In genomic region chr14:65411656-65412188, GRCh38 we compare ENCODE assay signal across 1 cellular context.
TF ChIP-seq lines count a peak whose summit lies in the region.

No MANE protein-coding gene starts in this region.

TF ChIP-seq in GM12878, 131 proteins besides CTCF, POLR2A, EP300 and RAD21 (continued from another document and continues in another):
- no peak for TF ChIP-seq NKRF (conservative IDR thresholded peaks at IDR 0.05)
- no peak for TF ChIP-seq TCF12 (IDR thresholded peaks at IDR 0.05; ENCODE audit: low read depth, low read length)
- TF ChIP-seq KDM1A (IDR thresholded peaks at IDR 0.05; ENCODE audit: borderline replicate concordance): no peak
- no peak for TF ChIP-seq CEBPZ (IDR thresholded peaks at IDR 0.05; ENCODE audit: low read depth, low read length)
- TF ChIP-seq POLR2AphosphoS5 (IDR thresholded peaks at IDR 0.05; ENCODE audit: low read length): no peak
- no peak for TF ChIP-seq SMC3 (IDR thresholded peaks at IDR 0.05; ENCODE audit: borderline replicate concordance, low read length)
- no peak for TF ChIP-seq JUNB (IDR thresholded peaks at IDR 0.05)
- no peak for TF ChIP-seq ZNF24 (IDR thresholded peaks at IDR 0.05)
- no peak for TF ChIP-seq NR2C2 (IDR thresholded peaks at IDR 0.05; ENCODE audit: borderline replicate concordance, control insufficient read depth, insufficient read length, low read depth)
- TF ChIP-seq EED (IDR thresholded peaks at IDR 0.05; ENCODE audit: low read depth): peak; percentile 88
- no peak for TF ChIP-seq MYB (IDR thresholded peaks at IDR 0.05; ENCODE audit: borderline replicate concordance, low read depth, low read length)
- no peak for TF ChIP-seq ESRRA (IDR thresholded peaks at IDR 0.05; ENCODE audit: low read length)
- no peak for TF ChIP-seq RB1 (IDR thresholded peaks at IDR 0.05; ENCODE audit: borderline replicate concordance)
- no peak for TF ChIP-seq ZNF217 (IDR thresholded peaks at IDR 0.05)
- no peak for TF ChIP-seq KLF5 (IDR thresholded peaks at IDR 0.05; ENCODE audit: partially characterized antibody)
- TF ChIP-seq CEBPB (IDR thresholded peaks at IDR 0.05; ENCODE audit: borderline replicate concordance in 1 of 2, low read depth in 2 of 2, low read length in 2 of 2): no peak
- no peak for TF ChIP-seq CBX3 (IDR thresholded peaks at IDR 0.05; ENCODE audit: borderline replicate concordance, low read depth)
- TF ChIP-seq, protein P1, sequence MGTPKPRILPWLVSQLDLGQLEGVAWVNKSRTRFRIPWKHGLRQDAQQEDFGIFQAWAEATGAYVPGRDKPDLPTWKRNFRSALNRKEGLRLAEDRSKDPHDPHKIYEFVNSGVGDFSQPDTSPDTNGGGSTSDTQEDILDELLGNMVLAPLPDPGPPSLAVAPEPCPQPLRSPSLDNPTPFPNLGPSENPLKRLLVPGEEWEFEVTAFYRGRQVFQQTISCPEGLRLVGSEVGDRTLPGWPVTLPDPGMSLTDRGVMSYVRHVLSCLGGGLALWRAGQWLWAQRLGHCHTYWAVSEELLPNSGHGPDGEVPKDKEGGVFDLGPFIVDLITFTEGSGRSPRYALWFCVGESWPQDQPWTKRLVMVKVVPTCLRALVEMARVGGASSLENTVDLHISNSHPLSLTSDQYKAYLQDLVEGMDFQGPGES (IDR thresholded peaks at IDR 0.05): peak; percentile 61; the same call in 1 of the 2 replicates
- TF ChIP-seq RELA (IDR thresholded peaks at IDR 0.05; ENCODE audit: borderline replicate concordance, partially characterized antibody): no peak
- TF ChIP-seq SIN3A (IDR thresholded peaks at IDR 0.05; ENCODE audit: low read depth, low read length): no peak
- TF ChIP-seq USF1 (IDR thresholded peaks at IDR 0.05; ENCODE audit: borderline replicate concordance, extremely low read length, insufficient read depth, low read depth, low read length): no peak
- no peak for TF ChIP-seq E4F1 (IDR thresholded peaks at IDR 0.05; ENCODE audit: borderline replicate concordance, partially characterized antibody)
- TF ChIP-seq LARP7 (IDR thresholded peaks at IDR 0.05): no peak
- no peak for TF ChIP-seq SMARCA5 (IDR thresholded peaks at IDR 0.05)
- TF ChIP-seq ZBTB40 (IDR thresholded peaks at IDR 0.05; ENCODE audit: borderline replicate concordance): no peak
- TF ChIP-seq ETV6 (conservative IDR thresholded peaks at IDR 0.05 in 1 of 2, IDR thresholded peaks at IDR 0.05 in 1 of 2; ENCODE audit: borderline replicate concordance in 1 of 2, low read depth in 1 of 2): no peak
- no peak for TF ChIP-seq BRCA1 (IDR thresholded peaks at IDR 0.05; ENCODE audit: low read depth, low read length)
- TF ChIP-seq MAX (IDR thresholded peaks at IDR 0.05; ENCODE audit: low read depth, low read length): no peak
- TF ChIP-seq PAX8 (IDR thresholded peaks at IDR 0.05): no peak
- TF ChIP-seq YBX1 (IDR thresholded peaks at IDR 0.05): no peak
- no peak for TF ChIP-seq PAX5 (IDR thresholded peaks at IDR 0.05; ENCODE audit: borderline replicate concordance, low read depth, low read length)
- TF ChIP-seq SRF (IDR thresholded peaks at IDR 0.05; ENCODE audit: low read depth in 2 of 2, low read length in 2 of 2): no peak
- TF ChIP-seq CREB1 (IDR thresholded peaks at IDR 0.05; ENCODE audit: low read depth): peak; percentile 37; the same call in 1 of the 2 replicates
- no peak for TF ChIP-seq SMAD1 (IDR thresholded peaks at IDR 0.05; ENCODE audit: low read depth, partially characterized antibody)
- no peak for TF ChIP-seq ZNF622 (IDR thresholded peaks at IDR 0.05)
- no peak for TF ChIP-seq NRF1 (conservative IDR thresholded peaks at IDR 0.05; ENCODE audit: low read depth, low read length)
- TF ChIP-seq CHD1 (IDR thresholded peaks at IDR 0.05; ENCODE audit: low read depth, low read length): no peak
- no peak for TF ChIP-seq FOXK2 (IDR thresholded peaks at IDR 0.05)
- TF ChIP-seq HCFC1 (IDR thresholded peaks at IDR 0.05; ENCODE audit: low read length): no peak
- no peak for TF ChIP-seq ATF7 (IDR thresholded peaks at IDR 0.05; ENCODE audit: low read depth)
- no peak for TF ChIP-seq SUZ12 (IDR thresholded peaks at IDR 0.05; ENCODE audit: unreplicated experiment)
- TF ChIP-seq POLR2AphosphoS2 (IDR thresholded peaks at IDR 0.05; ENCODE audit: low read depth, low read length): 0 out of 2 replicates have a peak, but pooled peaks have one; percentile 50
- no peak for TF ChIP-seq KAT2A (conservative IDR thresholded peaks at IDR 0.05; ENCODE audit: control insufficient read depth, low read depth, low read length)
- no peak for TF ChIP-seq SPI1 (IDR thresholded peaks at IDR 0.05; ENCODE audit: borderline replicate concordance, insufficient read depth, low read depth, low read length)
- TF ChIP-seq, protein P2, sequence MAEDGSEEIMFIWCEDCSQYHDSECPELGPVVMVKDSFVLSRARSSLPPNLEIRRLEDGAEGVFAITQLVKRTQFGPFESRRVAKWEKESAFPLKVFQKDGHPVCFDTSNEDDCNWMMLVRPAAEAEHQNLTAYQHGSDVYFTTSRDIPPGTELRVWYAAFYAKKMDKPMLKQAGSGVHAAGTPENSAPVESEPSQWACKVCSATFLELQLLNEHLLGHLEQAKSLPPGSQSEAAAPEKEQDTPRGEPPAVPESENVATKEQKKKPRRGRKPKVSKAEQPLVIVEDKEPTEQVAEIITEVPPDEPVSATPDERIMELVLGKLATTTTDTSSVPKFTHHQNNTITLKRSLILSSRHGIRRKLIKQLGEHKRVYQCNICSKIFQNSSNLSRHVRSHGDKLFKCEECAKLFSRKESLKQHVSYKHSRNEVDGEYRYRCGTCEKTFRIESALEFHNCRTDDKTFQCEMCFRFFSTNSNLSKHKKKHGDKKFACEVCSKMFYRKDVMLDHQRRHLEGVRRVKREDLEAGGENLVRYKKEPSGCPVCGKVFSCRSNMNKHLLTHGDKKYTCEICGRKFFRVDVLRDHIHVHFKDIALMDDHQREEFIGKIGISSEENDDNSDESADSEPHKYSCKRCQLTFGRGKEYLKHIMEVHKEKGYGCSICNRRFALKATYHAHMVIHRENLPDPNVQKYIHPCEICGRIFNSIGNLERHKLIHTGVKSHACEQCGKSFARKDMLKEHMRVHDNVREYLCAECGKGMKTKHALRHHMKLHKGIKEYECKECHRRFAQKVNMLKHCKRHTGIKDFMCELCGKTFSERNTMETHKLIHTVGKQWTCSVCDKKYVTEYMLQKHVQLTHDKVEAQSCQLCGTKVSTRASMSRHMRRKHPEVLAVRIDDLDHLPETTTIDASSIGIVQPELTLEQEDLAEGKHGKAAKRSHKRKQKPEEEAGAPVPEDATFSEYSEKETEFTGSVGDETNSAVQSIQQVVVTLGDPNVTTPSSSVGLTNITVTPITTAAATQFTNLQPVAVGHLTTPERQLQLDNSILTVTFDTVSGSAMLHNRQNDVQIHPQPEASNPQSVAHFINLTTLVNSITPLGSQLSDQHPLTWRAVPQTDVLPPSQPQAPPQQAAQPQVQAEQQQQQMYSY (CRISPR knock-in tag; IDR thresholded peaks at IDR 0.05): no peak
- TF ChIP-seq, protein P3, sequence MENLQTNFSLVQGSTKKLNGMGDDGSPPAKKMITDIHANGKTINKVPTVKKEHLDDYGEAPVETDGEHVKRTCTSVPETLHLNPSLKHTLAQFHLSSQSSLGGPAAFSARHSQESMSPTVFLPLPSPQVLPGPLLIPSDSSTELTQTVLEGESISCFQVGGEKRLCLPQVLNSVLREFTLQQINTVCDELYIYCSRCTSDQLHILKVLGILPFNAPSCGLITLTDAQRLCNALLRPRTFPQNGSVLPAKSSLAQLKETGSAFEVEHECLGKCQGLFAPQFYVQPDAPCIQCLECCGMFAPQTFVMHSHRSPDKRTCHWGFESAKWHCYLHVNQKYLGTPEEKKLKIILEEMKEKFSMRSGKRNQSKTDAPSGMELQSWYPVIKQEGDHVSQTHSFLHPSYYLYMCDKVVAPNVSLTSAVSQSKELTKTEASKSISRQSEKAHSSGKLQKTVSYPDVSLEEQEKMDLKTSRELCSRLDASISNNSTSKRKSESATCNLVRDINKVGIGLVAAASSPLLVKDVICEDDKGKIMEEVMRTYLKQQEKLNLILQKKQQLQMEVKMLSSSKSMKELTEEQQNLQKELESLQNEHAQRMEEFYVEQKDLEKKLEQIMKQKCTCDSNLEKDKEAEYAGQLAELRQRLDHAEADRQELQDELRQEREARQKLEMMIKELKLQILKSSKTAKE (IDR thresholded peaks at IDR 0.05; ENCODE audit: low read depth, poor library complexity, severe bottlenecking): no peak
